Comparison of ENCODE assay signal across 26 cellular contexts in genomic region chr9:132955768-132956167, GRCh38. TPM values are rescaled to one million over a fixed set of nuclear protein-coding genes. Genes with fewer than 3 reads are reported as not detected.
"Had no signal": no experiment of that assay in that cellular context is flagged by ENCODE, and none has a peak within 500 bp of the region (broad histone marks: within the 10 kb centered on the region; RNA-seq: fewer than 3 reads in every experiment).

No MANE protein-coding gene starts in this region.

- H3K27me3 ChIP-seq: testis, thyroid gland, tibial nerve, transverse colon, upper lobe of left lung, upper lobe of right lung, uterus, vagina had no signal

- H3K36me3 ChIP-seq: stomach, suprapubic skin, thoracic aorta, thyroid gland, tibial artery, tibial nerve, transverse colon, upper lobe of left lung, upper lobe of right lung, uterus, vagina had no signal

- H3K9me3 ChIP-seq: testis, thyroid gland, upper lobe of right lung, uterus, vagina had no signal

- H3K4me1 ChIP-seq: stomach, suprapubic skin, testis, thyroid gland, tibial artery, tibial nerve, transverse colon, upper lobe of left lung, upper lobe of right lung, uterus, vagina had no signal

- DNase-seq: stimulated activated CD4-positive, alpha-beta T cell treated with anti-CD3 and anti-CD28 coated beads, Interleukin-2, amount 100 ng/mL, for 48 hours; stimulated activated CD4-positive, alpha-beta T cell treated with anti-CD3 and anti-CD28 coated beads, Interleukin-4, amount 100 ng/mL, for 1 hour; stimulated activated CD4-positive, alpha-beta T cell treated with anti-CD3 and anti-CD28 coated beads, Interleukin-4, amount 100 ng/mL, for 24 hours; stimulated activated CD4-positive, alpha-beta T cell treated with anti-CD3 and anti-CD28 coated beads, Interleukin-4, amount 100 ng/mL, for 4 hours; stimulated activated CD8-positive, alpha-beta memory T cell treated with anti-CD3 and anti-CD28 coated beads, Interleukin-4, amount 100 ng/mL, for 48 hours; stimulated activated naive B cell treated with anti-CD40 and anti-IgM and Interleukin-4, amounts not matched to agents 10 μg/mL and 1 μg/mL and 100 μg/mL, for 72 hours; stimulated activated naive CD4-positive, alpha-beta T cell; stimulated activated naive CD4-positive, alpha-beta T cell treated with Interleukin-2 at 50 U/mL for 16 hours; stimulated activated naive CD8-positive, alpha-beta T cell treated with anti-CD3 and anti-CD28 coated beads, Interleukin-15, amount 100 ng/mL, for 72 hours; stimulated activated naive CD8-positive, alpha-beta T cell treated with anti-CD3 and anti-CD28 coated beads, Interleukin-15, Interleukin-2, amounts not matched to agents 100 U/mL and 50 U/mL, for 24 hours; stomach; substantia nigra; testis; thyroid gland; tibial artery; transverse colon; trophoblast cell; upper lobe of left lung; upper lobe of right lung; uterus had no signal

- H3K27ac ChIP-seq: stomach, suprapubic skin, testis, thoracic aorta, thyroid gland, tibial artery, tibial nerve, transverse colon, upper lobe of left lung, upper lobe of right lung, uterus, vagina had no signal

- H3K4me3 ChIP-seq: stomach, suprapubic skin, testis, thoracic aorta, thyroid gland, tibial artery, tibial nerve, transverse colon, upper lobe of left lung, upper lobe of right lung, uterus, vagina had no signal

RNA-seq across cellular contexts. Expression of gene GFI1B, which starts 22.7 kb away (rescaled TPM):
- total RNA-seq: subcutaneous adipose tissue, suprapubic skin, thoracic aorta, tibial nerve, ureter, vagina had no signal
